10 cellular contexts compared by ENCODE assay signal in genomic region chr22:19868773-19869471, GRCh38. TPM values are rescaled to one million over a fixed set of nuclear protein-coding genes. Genes with fewer than 3 reads are reported as not detected.
DNase-seq lines count a peak whose midpoint lies in the region; ATAC-seq and TF ChIP-seq lines count a peak whose summit lies in the region.
"Had no signal": no experiment of that assay in that cellular context is flagged by ENCODE, and none has a peak within 500 bp of the region (broad histone marks: within the 10 kb centered on the region; RNA-seq: fewer than 3 reads in every experiment).

No MANE protein-coding gene starts in this region.

- no peaks in the 10 kb centered on the region for H4K20me1 ChIP-seq in Karpas-422 (ENCODE audit: insufficient read depth, low read depth, low read length)

- no peaks in the 10 kb centered on the region for H3K9me2 ChIP-seq in Karpas-422 (replicated peaks; ENCODE audit: insufficient read depth, low read length)

- no peak overlapping the region for H3K9ac ChIP-seq in Karpas-422 (ENCODE audit: low read length)

- TF ChIP-seq CTCF in endothelial cell (IDR thresholded peaks at IDR 0.05; ENCODE audit: unreplicated experiment): no peak
- TF ChIP-seq CTCF in omental fat pad (IDR thresholded peaks at IDR 0.05): no peak

- H3K4me1 ChIP-seq in Karpas-422 (ENCODE audit: low read length): no peaks in the 10 kb centered on the region

- H3K27ac Mint-ChIP-seq in endothelial cell (ENCODE audit: unreplicated experiment): peak overlapping the region; percentile 10

- no peak overlapping the region for H3K4me3 ChIP-seq in Karpas-422 (ENCODE audit: low read length)

- no peak overlapping the region for H3K27ac ChIP-seq in Karpas-422 (ENCODE audit: low read length)

- no peaks in the 10 kb centered on the region for H3K9me3 ChIP-seq in Karpas-422 (ENCODE audit: low read length)

- H3K4me1 Mint-ChIP-seq in endothelial cell (ENCODE audit: unreplicated experiment): peaks cover 8% of the 10 kb centered on the region

- H3K27me3 Mint-ChIP-seq in endothelial cell (ENCODE audit: unreplicated experiment): no peaks in the 10 kb centered on the region

- H3K4me3 Mint-ChIP-seq in endothelial cell (ENCODE audit: unreplicated experiment): no peak overlapping the region
- H3K4me3 Mint-ChIP-seq: CD14-positive monocyte had no signal

- H3K36me3 ChIP-seq in Karpas-422 (ENCODE audit: insufficient read depth, low read length): no peaks in the 10 kb centered on the region

- ATAC-seq in omental fat pad (ENCODE audit: low FRiP score): no peak

- H3K36me3 Mint-ChIP-seq in endothelial cell (ENCODE audit: low read depth, unreplicated experiment): no peaks in the 10 kb centered on the region

- H3K9me3 Mint-ChIP-seq in endothelial cell (ENCODE audit: unreplicated experiment): no peaks in the 10 kb centered on the region
- H3K9me3 Mint-ChIP-seq: CD14-positive monocyte had no signal

- H3K27me3 ChIP-seq in Karpas-422 (ENCODE audit: low read length): no peaks in the 10 kb centered on the region

- DNase-seq in Ammon's horn (ENCODE audit: low spot score) (peak; percentile 66), NCI-H345 treated with DMSO at 0.1 percent for 48 hours (lab: John Stamatoyannopoulos, UW; ENCODE audit: unreplicated experiment) (peak; percentile 25), endothelial cell (ENCODE audit: low spot score) (peak; percentile 3), omental fat pad (ENCODE audit: low spot score) (peak; percentile 14), NCI-H774 (lab: John Stamatoyannopoulos, UW) (no peak), GOT3 (lab: John Stamatoyannopoulos, UW) (no peak), Karpas-422 (no peak), NCI-H510A (lab: John Stamatoyannopoulos, UW) (no peak)
- DNase-seq: NCI-H510A treated with DMSO at 0.1 percent for 48 hours had no signal

- no peak overlapping the region for H2AFZ ChIP-seq in Karpas-422 (ENCODE audit: low read length)

- H3K79me2 ChIP-seq in Karpas-422 (ENCODE audit: low read length): no peaks in the 10 kb centered on the region

- no peak overlapping the region for H3K4me2 ChIP-seq in Karpas-422 (ENCODE audit: low read depth, low read length, poor library complexity, severe bottlenecking)

RNA-seq across cellular contexts. Expression of gene GNB1L, which starts 14.2 kb away (rescaled TPM):
- total RNA-seq in endothelial cell (ENCODE audit: unreplicated experiment) (3.7 TPM), omental fat pad (1 to 10 TPM; 4.3 to 7.6 (median 6.1) TPM)
- 4.4 and 8.5 TPM in 2 replicates for total RNA-seq in Karpas-422 (2014; rRNA removed; shearing (Covaris generic); ENCODE audit: low replicate concordance)

RNA-seq across cellular contexts. Expression of gene RTL10, which starts 14.2 kb away (rescaled TPM):
- 20.3 TPM for total RNA-seq in endothelial cell (ENCODE audit: unreplicated experiment)
- 10 to 100 TPM in 3 of 4 donors, 1 to 10 TPM in 1; 7.6 to 12.6 (median 10.4) TPM for total RNA-seq in omental fat pad
- 6.5 and 12.2 TPM in 2 replicates for total RNA-seq in Karpas-422 (2014; rRNA removed; shearing (Covaris generic); ENCODE audit: low replicate concordance)

Comparison
In these comparisons a context has a peak if more than half of its experiments do, and no peak if none do; other contexts are left out.
1. DNase-seq: peak in Ammon's horn (single experiment), NCI-H345 treated with DMSO at 0.1 percent for 48 hours (single experiment), endothelial cell (single experiment) and omental fat pad (single experiment); none in NCI-H774 (single experiment), GOT3 (single experiment), Karpas-422 (single experiment) and NCI-H510A (single experiment).